ENCODE assay signal across 8 cellular contexts in the genomic region with DNA sequence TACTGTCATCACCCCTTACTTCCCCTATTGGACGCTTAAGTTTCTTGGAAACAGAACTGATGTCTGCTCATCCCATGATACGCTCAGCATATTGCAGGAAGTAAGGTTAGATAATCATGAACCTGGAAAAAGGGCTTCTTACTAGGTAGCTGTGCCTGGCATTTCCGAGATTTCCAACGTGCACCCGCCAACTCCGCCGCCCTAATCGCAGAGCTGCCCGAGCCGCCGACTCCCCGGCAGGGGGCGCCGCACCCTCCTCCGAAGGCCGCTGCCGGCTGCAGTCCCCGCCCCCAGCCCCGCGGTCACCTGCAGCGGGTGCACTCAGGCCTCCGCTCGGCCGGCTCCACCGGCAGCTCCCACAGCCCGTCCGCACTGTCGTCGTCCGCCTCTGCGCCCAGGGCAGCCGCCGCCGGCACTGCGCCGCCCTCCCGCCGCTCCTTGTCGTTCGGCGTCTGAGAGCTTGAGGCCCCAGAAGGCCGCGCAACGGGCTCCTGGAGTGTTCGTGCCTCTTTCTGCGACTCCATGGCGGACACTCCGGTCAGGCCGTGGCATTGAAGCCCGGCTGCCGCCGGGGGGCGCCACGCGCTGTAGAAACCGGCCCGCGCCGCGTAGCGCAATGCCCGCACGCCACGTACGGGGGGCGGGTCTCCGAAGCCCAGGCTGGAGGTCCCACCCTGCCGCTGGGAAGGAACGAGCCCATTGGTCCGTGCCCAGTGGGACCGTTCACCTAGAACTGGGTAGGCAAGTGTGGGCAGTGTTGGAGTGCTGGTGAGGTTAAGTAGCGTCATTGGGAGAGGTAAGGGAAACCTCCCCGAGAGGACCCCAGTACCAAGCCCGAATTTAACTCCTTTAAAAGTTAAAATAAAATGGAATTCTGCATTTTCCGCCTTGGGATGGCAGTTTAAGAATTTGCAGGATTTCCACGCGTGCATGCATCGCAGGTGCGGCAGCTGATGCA. TPM values are rescaled to one million over a fixed set of nuclear protein-coding genes. Genes with fewer than 3 reads are reported as not detected.
DNase-seq lines count a peak whose midpoint lies in the region; ATAC-seq and TF ChIP-seq lines count a peak whose summit lies in the region.

A gene with protein sequence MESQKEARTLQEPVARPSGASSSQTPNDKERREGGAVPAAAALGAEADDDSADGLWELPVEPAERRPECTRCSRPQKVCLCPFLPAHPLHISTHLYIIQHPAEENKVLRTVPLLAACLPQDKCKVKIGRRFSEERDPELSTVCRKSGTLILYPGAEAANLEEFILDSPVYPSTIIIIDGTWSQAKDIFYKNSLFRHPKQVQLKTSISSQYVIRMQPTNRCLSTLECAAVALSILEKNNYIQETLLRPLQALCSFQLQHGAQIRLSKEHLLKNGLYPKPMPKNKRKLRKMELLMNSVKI (minus strand): TSS at position 560 of the 958 bp plus-strand sequence. CDS start 36 bp downstream, at position 524.

- peak within 1 kb of the TSS; percentile 90 for H3K27ac Mint-ChIP-seq in progenitor cell of endocrine pancreas

- no peaks in the 10 kb centered on the region for H3K36me3 Mint-ChIP-seq in progenitor cell of endocrine pancreas (ENCODE audit: insufficient read depth)

- no peaks in the 10 kb centered on the region for H3K27me3 ChIP-seq in left ventricle myocardium inferior (ENCODE audit: low read depth)

- peaks cover 4% of the 10 kb centered on the region for H3K9me3 Mint-ChIP-seq in progenitor cell of endocrine pancreas (ENCODE audit: low read depth)

- peaks cover 18% of the 10 kb centered on the region for H3K4me1 Mint-ChIP-seq in progenitor cell of endocrine pancreas (ENCODE audit: low read depth)

- H3K4me3 Mint-ChIP-seq in progenitor cell of endocrine pancreas (ENCODE audit: low read depth) = peak within 1 kb of the TSS; percentile 69

- H3K27ac ChIP-seq in left ventricle myocardium inferior (replicated peaks) (peak within 1 kb of the TSS; percentile 99), urinary bladder (ENCODE audit: low read depth) (peak within 1 kb of the TSS; percentile 94)

- H3K27me3 Mint-ChIP-seq in progenitor cell of endocrine pancreas = no peaks in the 10 kb centered on the region

- H3K4me1 ChIP-seq in left ventricle myocardium inferior (peaks cover 27% of the 10 kb centered on the region), urinary bladder (ENCODE audit: insufficient read depth) (no peaks in the 10 kb centered on the region)

- 1% methylated on average over 79 of the region's 79 CpGs for WGBS in urinary bladder

- peak; percentile 98 for TF ChIP-seq CTCF in GM13977 (IDR thresholded peaks at IDR 0.05; ENCODE audit: extremely low read depth, insufficient read depth, missing control alignments)
- peak; percentile 88 for TF ChIP-seq CTCF in left ventricle myocardium inferior (IDR thresholded peaks at IDR 0.05; ENCODE audit: borderline replicate concordance)
- peak; percentile 92 for TF ChIP-seq CTCF in progenitor cell of endocrine pancreas (IDR thresholded peaks at IDR 0.05; ENCODE audit: unreplicated experiment)

- peak; percentile 90 for ATAC-seq in HG02870 (IDR thresholded peaks at IDR 0.05; ENCODE audit: unreplicated experiment)

- DNase-seq in GM13977 (ENCODE audit: low spot score) (peak; percentile 94), NCI-H1436 treated with DMSO at 0.1 percent for 48 hours (lab: John Stamatoyannopoulos, UW) (peak; percentile 67), T follicular helper cell (ENCODE audit: low read depth) (peak; percentile 81), amniotic stem cell (lab: John Stamatoyannopoulos, UW) (peak; percentile 63), left ventricle myocardium inferior (peak; percentile 94), progenitor cell of endocrine pancreas (ENCODE audit: low spot score, unreplicated experiment) (peak; percentile 92)

- H3K36me3 ChIP-seq in left ventricle myocardium inferior (no peaks in the 10 kb centered on the region), urinary bladder (ENCODE audit: insufficient read depth) (no peaks in the 10 kb centered on the region)

- intact Hi-C loops in left ventricle myocardium inferior (cut with micrococcal nuclease) = loop anchor here (5.0 kb wide), 1 partner anchor 424 kb away; no protein-coding TSS in a partner anchor

- H3K9me3 ChIP-seq in left ventricle myocardium inferior (replicated peaks) = peaks cover 6% of the 10 kb centered on the region

- in situ Hi-C loops in GM13977 (cut with MboI; ENCODE audit: low pct_unique_long_range_greater_than_20kb, low sequenced_read_pairs, unreplicated experiment) = no loop called here

- H3K4me3 ChIP-seq in left ventricle myocardium inferior = peak within 1 kb of the TSS; percentile 86
- H3K4me3 ChIP-seq in urinary bladder (ENCODE audit: low read depth, low read length) = peak within 1 kb of the TSS; percentile 65

RNA-seq across cellular contexts. Expression of the gene that starts here (rescaled TPM):
- total RNA-seq in left ventricle myocardium inferior = 14.7 TPM
- 7.7 and 8.7 TPM in 2 replicates for total RNA-seq in progenitor cell of endocrine pancreas
- 22.2 TPM for total RNA-seq in urinary bladder
- 1.6 TPM for polyA plus RNA-seq in urinary bladder

Comparison
In these comparisons a context has a peak if more than half of its experiments do, and no peak if none do; other contexts are left out.
1. Peak in every context shown above with its lines: DNase-seq, ATAC-seq, H3K4me3 ChIP-seq and H3K27ac ChIP-seq.